In genomic region chr12:47316609-47317049, GRCh38 we compare ENCODE assay signal across 13 cellular contexts.
DNase-seq lines count a peak whose midpoint lies in the region; ATAC-seq and TF ChIP-seq lines count a peak whose summit lies in the region.
"Had no signal": no experiment of that assay in that cellular context is flagged by ENCODE, and none has a peak within 500 bp of the region (broad histone marks: within the 10 kb centered on the region; RNA-seq: fewer than 3 reads in every experiment).

No MANE protein-coding gene starts in this region.

- peaks cover 5% of the 10 kb centered on the region for H3K36me3 Mint-ChIP-seq in activated CD8-positive, alpha-beta T cell treated with anti-CD3 and anti-CD28 coated beads, Interleukin-2, amount 10 ng/mL, durations not matched to agents 7 days and 5 days (ENCODE audit: low read depth)

- H3K36me3 ChIP-seq in right atrium auricular region: no peaks in the 10 kb centered on the region
- H3K36me3 ChIP-seq: uterus had no signal

- H3K27me3 Mint-ChIP-seq in activated CD8-positive, alpha-beta T cell treated with anti-CD3 and anti-CD28 coated beads, Interleukin-2, amount 10 ng/mL, durations not matched to agents 7 days and 5 days (ENCODE audit: low read depth): no peaks in the 10 kb centered on the region

- POLR2A ChIA-PET in activated CD8-positive, alpha-beta T cell treated with anti-CD3 and anti-CD28 coated beads, Interleukin-2, amount 10 ng/mL, durations not matched to agents 7 days and 5 days (lab: Charles Lee): no interaction called here

- no peaks in the 10 kb centered on the region for H3K9me3 Mint-ChIP-seq in activated CD8-positive, alpha-beta T cell treated with anti-CD3 and anti-CD28 coated beads, Interleukin-2, amount 10 ng/mL, durations not matched to agents 7 days and 5 days (ENCODE audit: insufficient read depth)

- H3K4me3 Mint-ChIP-seq in activated CD8-positive, alpha-beta T cell treated with anti-CD3 and anti-CD28 coated beads, Interleukin-2, amount 10 ng/mL, durations not matched to agents 7 days and 5 days: peak overlapping the region; percentile 32

- H3K27me3 ChIP-seq in right atrium auricular region: no peaks in the 10 kb centered on the region
- H3K27me3 ChIP-seq: uterus had no signal

- peak overlapping the region; percentile 13 for H3K27ac Mint-ChIP-seq in activated CD8-positive, alpha-beta T cell treated with anti-CD3 and anti-CD28 coated beads, Interleukin-2, amount 10 ng/mL, durations not matched to agents 7 days and 5 days
- H3K27ac Mint-ChIP-seq: activated naive CD4-positive, alpha-beta T cell treated with anti-CD3 and anti-CD28 coated beads, Interleukin-2, amount 50 U/mL, for 72 hours had no signal

- ATAC-seq in Right ventricle myocardium inferior (peak; percentile 62), left cardiac atrium (no peak), GM19397 (IDR thresholded peaks at IDR 0.05; ENCODE audit: unreplicated experiment) (no peak), HG03025 (IDR thresholded peaks at IDR 0.05; ENCODE audit: low FRiP score, unreplicated experiment) (no peak)
- ATAC-seq in activated CD8-positive, alpha-beta T cell treated with anti-CD3 and anti-CD28 coated beads, Interleukin-2, amount 10 ng/mL, durations not matched to agents 7 days and 5 days: no peak
- ATAC-seq: activated naive CD4-positive, alpha-beta T cell treated with anti-CD3 and anti-CD28 coated beads, Interleukin-2, amount 50 U/mL, for 72 hours had no signal

- peaks cover 0 to 16% of the 10 kb centered on the region in 2 donors for H3K4me1 ChIP-seq in right atrium auricular region
- H3K4me1 ChIP-seq: uterus had no signal

- peaks cover 42% of the 10 kb centered on the region for H3K4me1 Mint-ChIP-seq in activated CD8-positive, alpha-beta T cell treated with anti-CD3 and anti-CD28 coated beads, Interleukin-2, amount 10 ng/mL, durations not matched to agents 7 days and 5 days (ENCODE audit: low read depth)

- H3K4me3 ChIP-seq in right atrium auricular region: no peak overlapping the region
- H3K4me3 ChIP-seq: coronary artery, uterus had no signal

- no peak for TF ChIP-seq CTCF in right atrium auricular region (IDR thresholded peaks at IDR 0.05)

- intact Hi-C loops in Right ventricle myocardium inferior (cut with DNase I) (loop anchor here (5.0 kb wide), 1 partner anchor 46 kb away; no protein-coding TSS in a partner anchor), left cardiac atrium (cut with DNase I) (no loop called here)

- H3K9me3 ChIP-seq in right atrium auricular region: no peaks in the 10 kb centered on the region
- H3K9me3 ChIP-seq: uterus had no signal

- peak overlapping the region; percentile 10 to 16 for H3K27ac ChIP-seq in right atrium auricular region

- CTCF ChIA-PET in activated CD8-positive, alpha-beta T cell treated with anti-CD3 and anti-CD28 coated beads, Interleukin-2, amount 10 ng/mL, durations not matched to agents 7 days and 5 days (lab: Charles Lee): interaction anchor here (1.8 kb wide), 1 partner anchor 9 kb away, joined by 4 read pairs; no protein-coding TSS in a partner anchor

- no peak for DNase-seq in Right ventricle myocardium inferior (ENCODE audit: missing footprints)
- no peak for DNase-seq in left cardiac atrium
- no peak for DNase-seq in activated CD8-positive, alpha-beta T cell treated with anti-CD3 and anti-CD28 coated beads, Interleukin-2, amount 10 ng/mL, durations not matched to agents 7 days and 5 days
- DNase-seq in right atrium auricular region (ENCODE audit: low spot score): no peak
- DNase-seq in NCI-H2227 treated with DMSO at 0.1 percent for 48 hours (lab: John Stamatoyannopoulos, UW): no peak
- DNase-seq in stimulated activated CD4-positive, alpha-beta T cell treated with anti-CD3 and anti-CD28 coated beads, Interleukin-15, amount 100 ng/mL, for 24 hours: no peak
- DNase-seq: kidney, NCI-H1930, uterus had no signal
